19 cellular contexts compared by ENCODE assay signal in the genomic region with DNA sequence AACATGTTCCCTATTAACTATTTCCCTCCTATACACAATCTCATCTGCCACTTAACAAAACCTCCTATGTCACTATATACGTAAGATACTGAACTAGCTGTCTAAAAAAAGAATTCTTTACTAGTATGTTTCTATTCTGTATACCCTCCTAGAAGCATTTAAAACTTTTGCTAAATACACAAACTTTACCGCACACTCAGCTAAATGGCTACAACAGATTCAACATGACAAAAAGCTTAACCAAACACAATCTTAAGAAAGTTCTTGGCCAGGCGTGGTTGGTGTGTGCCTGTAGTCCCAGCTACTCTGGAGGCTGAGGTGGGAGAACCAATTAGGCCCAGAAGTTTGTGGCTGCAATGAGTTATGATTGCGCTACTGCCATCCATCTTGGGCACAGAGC.
"Had no signal": no experiment of that assay in that cellular context is flagged by ENCODE, and none has a peak within 500 bp of the region (broad histone marks: within the 10 kb centered on the region; RNA-seq: fewer than 3 reads in every experiment).

No MANE protein-coding gene starts in this region.

- H3K4me3 ChIP-seq: heart right ventricle, psoas muscle, spleen, suprapubic skin, thyroid gland, upper lobe of left lung, uterus had no signal

- H3K36me3 ChIP-seq: uterus had no signal

- DNase-seq: effector memory CD4-positive, alpha-beta T cell; heart right ventricle; islet precursor cell; psoas muscle; retina; spleen; stimulated activated CD4-positive, alpha-beta T cell treated with anti-CD3 and anti-CD28 coated beads, Interleukin-15, amount 100 ng/mL, for 24 hours; stimulated activated CD4-positive, alpha-beta T cell treated with anti-CD3 and anti-CD28 coated beads, Interleukin-1b, Interleukin-23, amount 100 ng/mL, for 48 hours; stimulated activated CD4-positive, alpha-beta T cell treated with anti-CD3 and anti-CD28 coated beads, Interleukin-4, amount 100 ng/mL, for 24 hours; stimulated activated naive B cell treated with anti-CD40 and anti-IgM and Interleukin-4, amounts not matched to agents 10 μg/mL and 1 μg/mL and 100 μg/mL, for 72 hours; thyroid gland; upper lobe of left lung; uterus had no signal

- H3K4me1 Mint-ChIP-seq: mesothelial cell of epicardium had no signal

- H3K27me3 ChIP-seq: heart right ventricle, neutrophil, spleen, suprapubic skin, thyroid gland, upper lobe of left lung, uterus had no signal

- H3K4me3 Mint-ChIP-seq: mesothelial cell of epicardium; stimulated activated naive B cell treated with anti-CD40 and anti-IgM and Interleukin-4, amounts not matched to agents 10 μg/mL and 1 μg/mL and 100 μg/mL, for 72 hours had no signal

- ATAC-seq: esophagus mucosa; heart right ventricle; left lobe of liver; psoas muscle; sciatic nerve; stimulated activated naive B cell treated with anti-CD40 and anti-IgM and Interleukin-4, amounts not matched to agents 10 μg/mL and 1 μg/mL and 100 μg/mL, for 72 hours had no signal

- H3K9me3 ChIP-seq: heart right ventricle, neutrophil, psoas muscle, spleen, suprapubic skin, thyroid gland, upper lobe of left lung, uterus had no signal

- H3K9me3 Mint-ChIP-seq: mesothelial cell of epicardium; stimulated activated naive B cell treated with anti-CD40 and anti-IgM and Interleukin-4, amounts not matched to agents 10 μg/mL and 1 μg/mL and 100 μg/mL, for 72 hours had no signal

- H3K4me1 ChIP-seq: uterus had no signal

- H3K27ac Mint-ChIP-seq: mesothelial cell of epicardium had no signal

- H3K27me3 Mint-ChIP-seq: stimulated activated naive B cell treated with anti-CD40 and anti-IgM and Interleukin-4, amounts not matched to agents 10 μg/mL and 1 μg/mL and 100 μg/mL, for 72 hours had no signal

- H3K27ac ChIP-seq: heart right ventricle, neutrophil, spleen, suprapubic skin, thyroid gland, upper lobe of left lung, uterus had no signal
